1 cellular context compared by ENCODE assay signal in genomic region chr3:45995370-45996192, GRCh38.
TF ChIP-seq lines count a peak whose summit lies in the region.

TSS of gene FYCO1 (minus strand) at chr3:45995824. CDS start at chr3:45984910, 10,914 bp downstream.

TF ChIP-seq in WTC11, 78 proteins besides CTCF, POLR2A, EP300 and RAD21 (continued from another document):
- TF ChIP-seq, protein P1, sequence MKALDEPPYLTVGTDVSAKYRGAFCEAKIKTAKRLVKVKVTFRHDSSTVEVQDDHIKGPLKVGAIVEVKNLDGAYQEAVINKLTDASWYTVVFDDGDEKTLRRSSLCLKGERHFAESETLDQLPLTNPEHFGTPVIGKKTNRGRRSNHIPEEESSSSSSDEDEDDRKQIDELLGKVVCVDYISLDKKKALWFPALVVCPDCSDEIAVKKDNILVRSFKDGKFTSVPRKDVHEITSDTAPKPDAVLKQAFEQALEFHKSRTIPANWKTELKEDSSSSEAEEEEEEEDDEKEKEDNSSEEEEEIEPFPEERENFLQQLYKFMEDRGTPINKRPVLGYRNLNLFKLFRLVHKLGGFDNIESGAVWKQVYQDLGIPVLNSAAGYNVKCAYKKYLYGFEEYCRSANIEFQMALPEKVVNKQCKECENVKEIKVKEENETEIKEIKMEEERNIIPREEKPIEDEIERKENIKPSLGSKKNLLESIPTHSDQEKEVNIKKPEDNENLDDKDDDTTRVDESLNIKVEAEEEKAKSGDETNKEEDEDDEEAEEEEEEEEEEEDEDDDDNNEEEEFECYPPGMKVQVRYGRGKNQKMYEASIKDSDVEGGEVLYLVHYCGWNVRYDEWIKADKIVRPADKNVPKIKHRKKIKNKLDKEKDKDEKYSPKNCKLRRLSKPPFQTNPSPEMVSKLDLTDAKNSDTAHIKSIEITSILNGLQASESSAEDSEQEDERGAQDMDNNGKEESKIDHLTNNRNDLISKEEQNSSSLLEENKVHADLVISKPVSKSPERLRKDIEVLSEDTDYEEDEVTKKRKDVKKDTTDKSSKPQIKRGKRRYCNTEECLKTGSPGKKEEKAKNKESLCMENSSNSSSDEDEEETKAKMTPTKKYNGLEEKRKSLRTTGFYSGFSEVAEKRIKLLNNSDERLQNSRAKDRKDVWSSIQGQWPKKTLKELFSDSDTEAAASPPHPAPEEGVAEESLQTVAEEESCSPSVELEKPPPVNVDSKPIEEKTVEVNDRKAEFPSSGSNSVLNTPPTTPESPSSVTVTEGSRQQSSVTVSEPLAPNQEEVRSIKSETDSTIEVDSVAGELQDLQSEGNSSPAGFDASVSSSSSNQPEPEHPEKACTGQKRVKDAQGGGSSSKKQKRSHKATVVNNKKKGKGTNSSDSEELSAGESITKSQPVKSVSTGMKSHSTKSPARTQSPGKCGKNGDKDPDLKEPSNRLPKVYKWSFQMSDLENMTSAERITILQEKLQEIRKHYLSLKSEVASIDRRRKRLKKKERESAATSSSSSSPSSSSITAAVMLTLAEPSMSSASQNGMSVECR (CRISPR knock-in tag; IDR thresholded peaks at IDR 0.05; ENCODE audit: borderline replicate concordance): 0 out of 2 replicates have a peak, but pooled peaks have one; percentile 42
- TF ChIP-seq ATF6 (CRISPR knock-in tag; IDR thresholded peaks at IDR 0.05) (no peak), FOXP1 (CRISPR knock-in tag; IDR thresholded peaks at IDR 0.05; ENCODE audit: borderline replicate concordance) (peak; percentile 43; the same call in 1 of the 2 replicates), FOXK1 (CRISPR knock-in tag; IDR thresholded peaks at IDR 0.05) (peak; percentile 84; the same call in 1 of the 2 replicates), ZSCAN18 (CRISPR knock-in tag; IDR thresholded peaks at IDR 0.05) (no peak), SP1 (CRISPR knock-in tag; conservative IDR thresholded peaks at IDR 0.05) (peak; percentile 90), ZNF263 (CRISPR knock-in tag; IDR thresholded peaks at IDR 0.05; ENCODE audit: low read depth) (no peak), CREB1 (CRISPR knock-in tag; IDR thresholded peaks at IDR 0.05) (0 out of 2 replicates have a peak, but pooled peaks have one; percentile 36), TEAD1 (CRISPR knock-in tag; IDR thresholded peaks at IDR 0.05) (peak; percentile 31; the same call in 1 of the 2 replicates), JUN (CRISPR knock-in tag; IDR thresholded peaks at IDR 0.05) (no peak), MYBL2 (CRISPR knock-in tag; IDR thresholded peaks at IDR 0.05) (no peak), NR3C1 (CRISPR knock-in tag; conservative IDR thresholded peaks at IDR 0.05; ENCODE audit: low read depth) (no peak), E2F1 (CRISPR knock-in tag; IDR thresholded peaks at IDR 0.05) (no peak), GTF2I (CRISPR knock-in tag; conservative IDR thresholded peaks at IDR 0.05) (no peak), ETV6 (CRISPR knock-in tag; IDR thresholded peaks at IDR 0.05) (peak; percentile 83), ZBTB21 (CRISPR knock-in tag; IDR thresholded peaks at IDR 0.05; ENCODE audit: borderline replicate concordance) (no peak), E2F4 (CRISPR knock-in tag; IDR thresholded peaks at IDR 0.05; ENCODE audit: borderline replicate concordance, low read depth) (no peak)
- TF ChIP-seq, protein P2, sequence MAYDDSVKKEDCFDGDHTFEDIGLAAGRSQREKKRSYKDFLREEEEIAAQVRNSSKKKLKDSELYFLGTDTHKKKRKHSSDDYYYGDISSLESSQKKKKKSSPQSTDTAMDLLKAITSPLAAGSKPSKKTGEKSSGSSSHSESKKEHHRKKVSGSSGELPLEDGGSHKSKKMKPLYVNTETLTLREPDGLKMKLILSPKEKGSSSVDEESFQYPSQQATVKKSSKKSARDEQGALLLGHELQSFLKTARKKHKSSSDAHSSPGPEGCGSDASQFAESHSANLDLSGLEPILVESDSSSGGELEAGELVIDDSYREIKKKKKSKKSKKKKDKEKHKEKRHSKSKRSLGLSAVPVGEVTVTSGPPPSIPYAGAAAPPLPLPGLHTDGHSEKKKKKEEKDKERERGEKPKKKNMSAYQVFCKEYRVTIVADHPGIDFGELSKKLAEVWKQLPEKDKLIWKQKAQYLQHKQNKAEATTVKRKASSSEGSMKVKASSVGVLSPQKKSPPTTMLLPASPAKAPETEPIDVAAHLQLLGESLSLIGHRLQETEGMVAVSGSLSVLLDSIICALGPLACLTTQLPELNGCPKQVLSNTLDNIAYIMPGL (CRISPR knock-in tag; IDR thresholded peaks at IDR 0.05): peak; percentile 72
